Comparison of ENCODE assay signal across 8 cellular contexts in genomic region chr11:75768909-75769771, GRCh38. TPM values are rescaled to one million over a fixed set of nuclear protein-coding genes. Genes with fewer than 3 reads are reported as not detected.
A peak's percentile ranks its signal among the peaks of the same experiment; 100 is the strongest.
DNase-seq lines count a peak whose midpoint lies in the region; ATAC-seq lines count a peak whose summit lies in the region.

No MANE protein-coding gene starts in this region.

- H3K9me3 ChIP-seq in iPS-20b (ENCODE audit: insufficient read depth, low read depth, low read length), result no peaks in the 10 kb centered on the region
- no peaks in the 10 kb centered on the region for H3K9me3 ChIP-seq in stomach smooth muscle (ENCODE audit: control insufficient read depth in 2 of 2, low read length in 2 of 2)

- no peaks in the 10 kb centered on the region for H3K36me3 Mint-ChIP-seq in T-helper 2 cell treated with Interferon-gamma antibody and Interleukin-4, amounts not matched to agents 5 μg/mL and 100 μg/mL, for 36 hours (ENCODE audit: low read depth)

- no peak overlapping the region for H3K27ac Mint-ChIP-seq in T-helper 2 cell treated with Interferon-gamma antibody and Interleukin-4, amounts not matched to agents 5 μg/mL and 100 μg/mL, for 36 hours

- DNase-seq in T-helper 2 cell treated with Interferon-gamma antibody and Interleukin-4, amounts not matched to agents 5 μg/mL and 100 μg/mL, for 36 hours (ENCODE audit: low spot score), result no peak
- no peak for DNase-seq in T-helper 2 cell
- peak; percentile 12 for DNase-seq in activated naive CD4-positive, alpha-beta T cell treated with anti-CD3 and anti-CD28 coated beads, Interleukin-2, amount 50 U/mL, for 16 hours
- DNase-seq in 8988T, result no peak
- DNase-seq in mesenteric fat pad (ENCODE audit: low spot score), result no peak

- H3K27me3 ChIP-seq in iPS-20b (ENCODE audit: insufficient read depth, low read length), result peaks cover 88% of the 10 kb centered on the region
- H3K27me3 ChIP-seq in stomach smooth muscle (ENCODE audit: control insufficient read depth in 1 of 2, insufficient read depth in 2 of 2, low read length in 2 of 2), result no peaks in the 10 kb centered on the region

- H3K9ac ChIP-seq in iPS-20b (ENCODE audit: low read depth, low read length), result peak overlapping the region; percentile 67; the same call in 1 of the 2 replicates
- H3K9ac ChIP-seq in stomach smooth muscle (ENCODE audit: low read length in 2 of 2), result peak overlapping the region in 1 of 2 donors; percentile 61

- H3K4me3 ChIP-seq in iPS-20b (ENCODE audit: low read length), result peak overlapping the region; percentile 62
- H3K4me3 ChIP-seq in stomach smooth muscle (ENCODE audit: low read length in 2 of 2), result peak overlapping the region; percentile 63 to 69

- H3K36me3 ChIP-seq in iPS-20b (ENCODE audit: insufficient read depth, low read depth, low read length), result no peaks in the 10 kb centered on the region
- H3K36me3 ChIP-seq in stomach smooth muscle (ENCODE audit: control insufficient read depth in 2 of 2, insufficient read depth in 2 of 2, low read length in 2 of 2), result no peaks in the 10 kb centered on the region

- peak overlapping the region; percentile 50 for H3K4me3 Mint-ChIP-seq in T-helper 2 cell treated with Interferon-gamma antibody and Interleukin-4, amounts not matched to agents 5 μg/mL and 100 μg/mL, for 36 hours

- ATAC-seq in GM19397 (IDR thresholded peaks at IDR 0.05; ENCODE audit: unreplicated experiment), result no peak

- H3K27ac ChIP-seq in iPS-20b (ENCODE audit: low read length) (no peak overlapping the region), stomach smooth muscle (ENCODE audit: low read length) (no peak overlapping the region)

- H3K4me1 Mint-ChIP-seq in T-helper 2 cell treated with Interferon-gamma antibody and Interleukin-4, amounts not matched to agents 5 μg/mL and 100 μg/mL, for 36 hours (ENCODE audit: low read depth), result peaks cover 23% of the 10 kb centered on the region

- H3K9me3 Mint-ChIP-seq in T-helper 2 cell treated with Interferon-gamma antibody and Interleukin-4, amounts not matched to agents 5 μg/mL and 100 μg/mL, for 36 hours, result no peaks in the 10 kb centered on the region

- H3K4me1 ChIP-seq in iPS-20b (ENCODE audit: insufficient read depth, low read length), result peaks cover 8% of the 10 kb centered on the region; the same call in 1 of the 2 replicates
- H3K4me1 ChIP-seq in stomach smooth muscle (ENCODE audit: control insufficient read depth, insufficient read depth, low read length), result peaks cover 18% of the 10 kb centered on the region

- peaks cover 25% of the 10 kb centered on the region for H3K27me3 Mint-ChIP-seq in T-helper 2 cell treated with Interferon-gamma antibody and Interleukin-4, amounts not matched to agents 5 μg/mL and 100 μg/mL, for 36 hours (ENCODE audit: low read depth)

RNA-seq across cellular contexts. Expression of gene DGAT2, which starts 0.6 kb away (rescaled TPM):
- total RNA-seq in mesenteric fat pad, result 337 TPM

RNA-seq across cellular contexts. Expression of gene UVRAG, which starts 45.9 kb away (rescaled TPM):
- total RNA-seq in mesenteric fat pad, result 80.4 TPM

RNA-seq across cellular contexts. Expression of gene MOGAT2, which starts 51.5 kb away (rescaled TPM):
- total RNA-seq in mesenteric fat pad, result 0.32 TPM
